7 cellular contexts compared by ENCODE assay signal in the genomic region with DNA sequence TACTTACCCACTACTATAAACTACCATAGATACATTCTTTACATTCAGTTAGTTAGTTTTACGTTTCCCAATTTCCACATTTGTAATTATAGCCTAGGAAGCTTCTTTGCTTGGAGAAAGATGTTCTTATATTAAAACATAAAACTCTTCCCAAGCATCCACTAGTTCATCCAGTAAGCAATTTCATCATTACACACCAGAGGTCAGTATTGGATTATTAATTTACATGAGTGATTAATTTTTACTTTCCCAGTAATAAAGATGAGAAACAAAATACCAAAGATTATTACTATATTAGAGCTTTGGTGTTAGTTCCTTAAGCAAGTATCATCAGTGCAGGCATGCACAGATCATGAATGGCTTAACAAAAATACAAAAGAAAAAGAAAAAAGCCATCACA.
DNase-seq lines count a peak whose midpoint lies in the region; ATAC-seq, FAIRE-seq and TF ChIP-seq lines count a peak whose summit lies in the region.
"Not testable (repeated sequence)": the region's sequence is repeated elsewhere in the genome, so short reads cannot be mapped to it uniquely, and the experiment has no call there.

No MANE protein-coding gene starts in this region.

- not testable (repeated sequence) for BruUV-seq in PC-9 (replicated peaks; lab: Mats Ljungman, UMichigan); MCF 10A (replicated peaks; lab: Mats Ljungman, UMichigan)

- not testable (repeated sequence) for H3K27me3 Mint-ChIP-seq in MCF 10A (ENCODE audit: insufficient read depth, unreplicated experiment)

- H3K27me3 ChIP-seq in PC-9 (ENCODE audit: insufficient read depth, low read depth); heart right ventricle; right lobe of liver; psoas muscle (ENCODE audit: insufficient read depth in 3 of 3, low read length in 2 of 3): not testable (repeated sequence)

- not testable (repeated sequence) for TF ChIP-seq POLR2A in right lobe of liver (IDR thresholded peaks at IDR 0.05)

- not testable (repeated sequence) for H3K4me1 ChIP-seq in PC-9 (replicated peaks; ENCODE audit: insufficient read depth); heart right ventricle; right lobe of liver; psoas muscle

- H3K36me3 ChIP-seq in PC-9 (ENCODE audit: low read depth); heart right ventricle; right lobe of liver; psoas muscle (ENCODE audit: insufficient read depth in 1 of 2, low read depth in 1 of 2): not testable (repeated sequence)

- H4K20me1 ChIP-seq in PC-9 (ENCODE audit: insufficient read depth), result not testable (repeated sequence)

- H3F3A ChIP-seq in PC-9 (ENCODE audit: insufficient read depth, low read depth), result not testable (repeated sequence)

- H3K79me2 ChIP-seq in PC-9 (ENCODE audit: low read depth), result not testable (repeated sequence)

- FAIRE-seq in endometrium (lab: Jason Lieb, UNC), result peak; percentile 90

- not testable (repeated sequence) for H3K4me2 ChIP-seq in PC-9

- not testable (repeated sequence) for DNase-seq in PC-9; MCF 10A (ENCODE audit: unreplicated experiment); heart right ventricle; right lobe of liver; psoas muscle

- not testable (repeated sequence) for H3K27ac ChIP-seq in C4-2B, PC-9, heart right ventricle, right lobe of liver, psoas muscle

- H3K4me1 Mint-ChIP-seq in MCF 10A (ENCODE audit: insufficient read depth, unreplicated experiment), result not testable (repeated sequence)

- H3K4me3 ChIP-seq in PC-9, heart right ventricle, right lobe of liver, psoas muscle: not testable (repeated sequence)

- not testable (repeated sequence) for H3K9me2 ChIP-seq in PC-9 (ENCODE audit: insufficient read depth)

- no CpG with 5 or more reads among the region's 1 CpG for WGBS in heart right ventricle, 2 donors
- WGBS in right lobe of liver (ENCODE audit: insufficient coverage, low coverage, low lambda C conversion rate, missing lambda C conversion rate), result no CpG with 5 or more reads among the region's 1 CpG
- WGBS in psoas muscle, 3 donors, result no CpG with 5 or more reads among the region's 1 CpG

- H2AFZ ChIP-seq in PC-9, result not testable (repeated sequence)

- POLR2A ChIA-PET in PC-9 (lab: Charles Lee; ENCODE audit: unreplicated experiment); MCF 10A (lab: Yijun Ruan, JAX): not testable (repeated sequence)

- H3K9me3 ChIP-seq in PC-9 (ENCODE audit: insufficient read depth, low read depth); heart right ventricle; right lobe of liver; psoas muscle: not testable (repeated sequence)

- H3K4me3 Mint-ChIP-seq in MCF 10A (ENCODE audit: unreplicated experiment), result not testable (repeated sequence)

- H3K27ac Mint-ChIP-seq in MCF 10A (ENCODE audit: low read depth, unreplicated experiment), result not testable (repeated sequence)

- intact Hi-C loops in PC-9 (cut with micrococcal nuclease; ENCODE audit: unreplicated experiment); heart right ventricle (cut with DNase I); right lobe of liver (cut with DNase I); psoas muscle (cut with DNase I): not testable (repeated sequence)
- intact Hi-C loops in MCF 10A (cut with micrococcal nuclease), result loop anchor here (5.0 kb wide), 1 partner anchor 624 kb away; no protein-coding TSS in a partner anchor

- TF ChIP-seq CTCF in C4-2B (conservative IDR thresholded peaks at IDR 0.05) (peak; percentile 33), PC-9 (conservative IDR thresholded peaks at IDR 0.05) (peak; percentile 36), MCF 10A (IDR thresholded peaks at IDR 0.05; ENCODE audit: unreplicated experiment) (peak; percentile 23), heart right ventricle (IDR thresholded peaks at IDR 0.05) (peak in 7 of 9 donors; percentile 21 to 46 (median 29)), right lobe of liver (IDR thresholded peaks at IDR 0.05) (peak; percentile 28 to 37 (median 34)), psoas muscle (IDR thresholded peaks at IDR 0.05) (peak; percentile 29)

- ATAC-seq in heart right ventricle, right lobe of liver, psoas muscle: not testable (repeated sequence)

- CTCF ChIA-PET in PC-9 (lab: Charles Lee); MCF 10A (lab: Yijun Ruan, JAX): not testable (repeated sequence)

- not testable (repeated sequence) for H3K9me3 Mint-ChIP-seq in MCF 10A (ENCODE audit: unreplicated experiment)

- not testable (repeated sequence) for H3K36me3 Mint-ChIP-seq in MCF 10A (ENCODE audit: insufficient read depth, unreplicated experiment)
